1 cellular context compared by ENCODE assay signal in the genomic region with DNA sequence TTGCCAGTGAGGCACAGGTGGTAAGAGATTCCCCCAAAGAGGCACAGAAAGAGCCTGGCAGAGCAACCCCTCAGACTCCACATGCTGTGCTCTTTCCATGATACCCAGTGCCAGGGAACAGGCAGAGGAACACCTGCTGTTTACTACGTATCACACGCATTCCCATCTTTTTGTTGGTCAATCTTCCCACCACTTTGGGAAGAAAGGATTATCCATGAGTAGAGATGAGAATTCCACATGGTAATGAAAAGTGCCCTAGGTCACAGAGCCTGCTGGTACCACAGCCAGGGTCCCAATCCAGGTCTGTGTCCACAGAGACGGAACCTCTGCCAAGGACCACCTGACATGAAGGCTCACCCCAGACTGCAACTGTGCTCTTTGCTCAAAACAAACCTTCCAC.
TF ChIP-seq lines count a peak whose summit lies in the region.

No MANE protein-coding gene starts in this region.

TF ChIP-seq in GM23338, 12 proteins besides CTCF, POLR2A, EP300 and RAD21 (continued from another document):
- TF ChIP-seq, protein P1, sequence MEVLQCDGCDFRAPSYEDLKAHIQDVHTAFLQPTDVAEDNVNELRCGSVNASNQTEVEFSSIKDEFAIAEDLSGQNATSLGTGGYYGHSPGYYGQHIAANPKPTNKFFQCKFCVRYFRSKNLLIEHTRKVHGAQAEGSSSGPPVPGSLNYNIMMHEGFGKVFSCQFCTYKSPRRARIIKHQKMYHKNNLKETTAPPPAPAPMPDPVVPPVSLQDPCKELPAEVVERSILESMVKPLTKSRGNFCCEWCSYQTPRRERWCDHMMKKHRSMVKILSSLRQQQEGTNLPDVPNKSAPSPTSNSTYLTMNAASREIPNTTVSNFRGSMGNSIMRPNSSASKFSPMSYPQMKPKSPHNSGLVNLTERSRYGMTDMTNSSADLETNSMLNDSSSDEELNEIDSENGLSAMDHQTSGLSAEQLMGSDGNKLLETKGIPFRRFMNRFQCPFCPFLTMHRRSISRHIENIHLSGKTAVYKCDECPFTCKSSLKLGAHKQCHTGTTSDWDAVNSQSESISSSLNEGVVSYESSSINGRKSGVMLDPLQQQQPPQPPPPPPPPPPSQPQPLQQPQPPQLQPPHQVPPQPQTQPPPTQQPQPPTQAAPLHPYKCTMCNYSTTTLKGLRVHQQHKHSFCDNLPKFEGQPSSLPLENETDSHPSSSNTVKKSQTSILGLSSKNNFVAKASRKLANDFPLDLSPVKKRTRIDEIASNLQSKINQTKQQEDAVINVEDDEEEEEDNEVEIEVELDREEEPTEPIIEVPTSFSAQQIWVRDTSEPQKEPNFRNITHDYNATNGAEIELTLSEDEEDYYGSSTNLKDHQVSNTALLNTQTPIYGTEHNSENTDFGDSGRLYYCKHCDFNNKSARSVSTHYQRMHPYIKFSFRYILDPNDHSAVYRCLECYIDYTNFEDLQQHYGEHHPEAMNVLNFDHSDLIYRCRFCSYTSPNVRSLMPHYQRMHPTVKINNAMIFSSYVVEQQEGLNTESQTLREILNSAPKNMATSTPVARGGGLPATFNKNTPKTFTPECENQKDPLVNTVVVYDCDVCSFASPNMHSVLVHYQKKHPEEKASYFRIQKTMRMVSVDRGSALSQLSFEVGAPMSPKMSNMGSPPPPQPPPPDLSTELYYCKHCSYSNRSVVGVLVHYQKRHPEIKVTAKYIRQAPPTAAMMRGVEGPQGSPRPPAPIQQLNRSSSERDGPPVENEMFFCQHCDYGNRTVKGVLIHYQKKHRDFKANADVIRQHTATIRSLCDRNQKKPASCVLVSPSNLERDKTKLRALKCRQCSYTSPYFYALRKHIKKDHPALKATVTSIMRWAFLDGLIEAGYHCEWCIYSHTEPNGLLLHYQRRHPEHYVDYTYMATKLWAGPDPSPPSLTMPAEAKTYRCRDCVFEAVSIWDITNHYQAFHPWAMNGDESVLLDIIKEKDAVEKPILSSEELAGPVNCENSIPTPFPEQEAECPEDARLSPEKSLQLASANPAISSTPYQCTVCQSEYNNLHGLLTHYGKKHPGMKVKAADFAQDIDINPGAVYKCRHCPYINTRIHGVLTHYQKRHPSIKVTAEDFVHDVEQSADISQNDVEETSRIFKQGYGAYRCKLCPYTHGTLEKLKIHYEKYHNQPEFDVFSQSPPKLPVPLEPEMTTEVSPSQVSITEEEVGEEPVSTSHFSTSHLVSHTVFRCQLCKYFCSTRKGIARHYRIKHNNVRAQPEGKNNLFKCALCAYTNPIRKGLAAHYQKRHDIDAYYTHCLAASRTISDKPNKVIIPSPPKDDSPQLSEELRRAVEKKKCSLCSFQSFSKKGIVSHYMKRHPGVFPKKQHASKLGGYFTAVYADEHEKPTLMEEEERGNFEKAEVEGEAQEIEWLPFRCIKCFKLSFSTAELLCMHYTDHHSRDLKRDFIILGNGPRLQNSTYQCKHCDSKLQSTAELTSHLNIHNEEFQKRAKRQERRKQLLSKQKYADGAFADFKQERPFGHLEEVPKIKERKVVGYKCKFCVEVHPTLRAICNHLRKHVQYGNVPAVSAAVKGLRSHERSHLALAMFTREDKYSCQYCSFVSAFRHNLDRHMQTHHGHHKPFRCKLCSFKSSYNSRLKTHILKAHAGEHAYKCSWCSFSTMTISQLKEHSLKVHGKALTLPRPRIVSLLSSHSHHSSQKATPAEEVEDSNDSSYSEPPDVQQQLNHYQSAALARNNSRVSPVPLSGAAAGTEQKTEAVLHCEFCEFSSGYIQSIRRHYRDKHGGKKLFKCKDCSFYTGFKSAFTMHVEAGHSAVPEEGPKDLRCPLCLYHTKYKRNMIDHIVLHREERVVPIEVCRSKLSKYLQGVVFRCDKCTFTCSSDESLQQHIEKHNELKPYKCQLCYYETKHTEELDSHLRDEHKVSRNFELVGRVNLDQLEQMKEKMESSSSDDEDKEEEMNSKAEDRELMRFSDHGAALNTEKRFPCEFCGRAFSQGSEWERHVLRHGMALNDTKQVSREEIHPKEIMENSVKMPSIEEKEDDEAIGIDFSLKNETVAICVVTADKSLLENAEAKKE (CRISPR knock-in tag; IDR thresholded peaks at IDR 0.05), result no peak
- TF ChIP-seq, protein P2, sequence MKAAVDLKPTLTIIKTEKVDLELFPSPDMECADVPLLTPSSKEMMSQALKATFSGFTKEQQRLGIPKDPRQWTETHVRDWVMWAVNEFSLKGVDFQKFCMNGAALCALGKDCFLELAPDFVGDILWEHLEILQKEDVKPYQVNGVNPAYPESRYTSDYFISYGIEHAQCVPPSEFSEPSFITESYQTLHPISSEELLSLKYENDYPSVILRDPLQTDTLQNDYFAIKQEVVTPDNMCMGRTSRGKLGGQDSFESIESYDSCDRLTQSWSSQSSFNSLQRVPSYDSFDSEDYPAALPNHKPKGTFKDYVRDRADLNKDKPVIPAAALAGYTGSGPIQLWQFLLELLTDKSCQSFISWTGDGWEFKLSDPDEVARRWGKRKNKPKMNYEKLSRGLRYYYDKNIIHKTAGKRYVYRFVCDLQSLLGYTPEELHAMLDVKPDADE (IDR thresholded peaks at IDR 0.05), result no peak
- TF ChIP-seq ZNF331 (CRISPR knock-in tag; IDR thresholded peaks at IDR 0.05; ENCODE audit: low read depth) (no peak), EZH2phosphoT487 (IDR thresholded peaks at IDR 0.05; ENCODE audit: unreplicated experiment) (no peak), JUNB (IDR thresholded peaks at IDR 0.05; ENCODE audit: unreplicated experiment) (no peak), EZH2 (IDR thresholded peaks at IDR 0.05; ENCODE audit: low read depth, unreplicated experiment) (no peak)
